Comparison of ENCODE assay signal across 9 cellular contexts in genomic region chr5:158898185-158899177, GRCh38.
DNase-seq lines count a peak whose midpoint lies in the region; ATAC-seq and TF ChIP-seq lines count a peak whose summit lies in the region.
"Had no signal": no experiment of that assay in that cellular context is flagged by ENCODE, and none has a peak within 500 bp of the region (broad histone marks: within the 10 kb centered on the region; RNA-seq: fewer than 3 reads in every experiment).

No MANE protein-coding gene starts in this region.

- no peaks in the 10 kb centered on the region for H3K27me3 ChIP-seq in neural progenitor cell

- H3K79me2 ChIP-seq in neural progenitor cell (ENCODE audit: low read depth), result no peaks in the 10 kb centered on the region

- peak; percentile 83 for ATAC-seq in GM18870 (IDR thresholded peaks at IDR 0.05; ENCODE audit: unreplicated experiment)
- peak; percentile 82 for ATAC-seq in GM21723 (IDR thresholded peaks at IDR 0.05; ENCODE audit: unreplicated experiment)
- ATAC-seq in HG03342 (IDR thresholded peaks at IDR 0.05; ENCODE audit: unreplicated experiment), result peak; percentile 86

- H3K9me3 ChIP-seq in neural progenitor cell (ENCODE audit: low read depth), result no peaks in the 10 kb centered on the region

- H3K9ac ChIP-seq in neural progenitor cell, result no peak overlapping the region

- no peak for TF ChIP-seq CTCF in neural progenitor cell (IDR thresholded peaks at IDR 0.05)

- H4K20me1 ChIP-seq in neural progenitor cell (ENCODE audit: low read depth), result no peaks in the 10 kb centered on the region

- H3K4me2 ChIP-seq in neural progenitor cell, result no peak overlapping the region

- no peak overlapping the region for H3K4me3 Mint-ChIP-seq in neural progenitor cell

- peak overlapping the region; percentile 71 for H2AFZ ChIP-seq in neural progenitor cell (replicated peaks)

- no peak overlapping the region for H3K27ac ChIP-seq in neural progenitor cell

- H3K9me3 Mint-ChIP-seq in neural progenitor cell, result no peaks in the 10 kb centered on the region

- peaks cover 34% of the 10 kb centered on the region for H3K4me1 Mint-ChIP-seq in neural progenitor cell

- no peaks in the 10 kb centered on the region for H3K36me3 ChIP-seq in neural progenitor cell

- no peaks in the 10 kb centered on the region for H3K36me3 Mint-ChIP-seq in neural progenitor cell

- no peak for DNase-seq in neural progenitor cell (ENCODE audit: low spot score)
- DNase-seq in COR-L47 (lab: John Stamatoyannopoulos, UW), result no peak
- no peak for DNase-seq in AG08395 (ENCODE audit: low spot score)
- DNase-seq in NCI-H1694 (lab: John Stamatoyannopoulos, UW), result no peak
- DNase-seq in NCI-H2107 treated with DMSO at 0.1 percent for 48 hours (lab: John Stamatoyannopoulos, UW; ENCODE audit: unreplicated experiment), result no peak
- DNase-seq: T-helper 2 cell had no signal

- no peak overlapping the region for H3K27ac Mint-ChIP-seq in neural progenitor cell

- no peaks in the 10 kb centered on the region for H3F3A ChIP-seq in neural progenitor cell (ENCODE audit: low read depth)

- H3K4me3 ChIP-seq in neural progenitor cell, result no peak overlapping the region

- peaks cover 11% of the 10 kb centered on the region for H3K4me1 ChIP-seq in neural progenitor cell

- no peaks in the 10 kb centered on the region for H3K27me3 Mint-ChIP-seq in neural progenitor cell (ENCODE audit: insufficient read depth, low read depth)
